ENCODE assay signal across 3 cellular contexts in the genomic region with DNA sequence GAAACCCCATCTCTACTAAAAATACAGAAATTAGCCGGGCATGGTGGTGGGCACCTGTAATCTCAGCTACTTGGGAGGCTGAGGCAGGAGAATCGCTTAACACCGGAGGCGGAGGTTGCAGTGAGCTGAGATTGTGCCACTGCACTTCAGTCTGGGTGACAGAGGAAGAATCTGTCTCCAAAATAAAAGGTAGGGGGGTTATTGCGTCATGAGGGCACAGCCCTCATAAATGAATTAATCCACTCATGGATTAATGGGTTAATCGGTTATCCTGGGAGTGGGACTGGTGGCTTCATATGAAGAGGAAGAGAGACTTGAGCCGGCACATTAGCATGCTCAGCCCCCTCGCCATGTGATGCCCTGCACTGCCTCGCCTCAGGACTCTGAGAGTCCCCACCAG.
TF ChIP-seq lines count a peak whose summit lies in the region.
"Not testable (repeated sequence)": the region's sequence is repeated elsewhere in the genome, so short reads cannot be mapped to it uniquely, and the experiment has no call there.

No MANE protein-coding gene starts in this region.

TF ChIP-seq in IMR-90, 13 proteins besides CTCF, POLR2A, EP300 and RAD21:
- TF ChIP-seq CEBPB (IDR thresholded peaks at IDR 0.05; ENCODE audit: low read depth, low read length): 0 out of 2 replicates have a peak, but pooled peaks have one; percentile 12

TF ChIP-seq in K562, 482 proteins besides CTCF, POLR2A, EP300 and RAD21:
- TF ChIP-seq CEBPG (CRISPR knock-in tag; IDR thresholded peaks at IDR 0.05) (peak; percentile 53; the same call in 1 of the 2 replicates), CEBPG (tag; conservative IDR thresholded peaks at IDR 0.05 in 1 of 2, IDR thresholded peaks at IDR 0.05 in 1 of 2) (peak; percentile 51 to 78; a peak in 3 of 4 replicates), IRF2 (CRISPR knock-in tag; IDR thresholded peaks at IDR 0.05) (0 out of 2 replicates have a peak, but pooled peaks have one; percentile 37), CEBPB (tag; IDR thresholded peaks at IDR 0.05) (peak; percentile 70), ZFX (CRISPR knock-in tag; IDR thresholded peaks at IDR 0.05) (0 out of 2 replicates have a peak, but pooled peaks have one; percentile 17)
- TF ChIP-seq, protein P1, sequence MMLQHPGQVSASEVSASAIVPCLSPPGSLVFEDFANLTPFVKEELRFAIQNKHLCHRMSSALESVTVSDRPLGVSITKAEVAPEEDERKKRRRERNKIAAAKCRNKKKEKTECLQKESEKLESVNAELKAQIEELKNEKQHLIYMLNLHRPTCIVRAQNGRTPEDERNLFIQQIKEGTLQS (IDR thresholded peaks at IDR 0.05): peak; percentile 55
- TF ChIP-seq, protein P1 (CRISPR knock-in tag; conservative IDR thresholded peaks at IDR 0.05): not testable (repeated sequence)
TF ChIP-seq in K562: peak in this region for 5; not testable (repeated sequence) for 477.

TF ChIP-seq in HepG2, 621 proteins besides CTCF, POLR2A, EP300 and RAD21:
- peak; percentile 16; the same call in 1 of the 2 replicates for TF ChIP-seq CEBPB (IDR thresholded peaks at IDR 0.05; ENCODE audit: borderline replicate concordance, low read depth, low read length)
